ENCODE assay signal across 18 cellular contexts in genomic region chr6:106005954-106006353, GRCh38.
"Had no signal": no experiment of that assay in that cellular context is flagged by ENCODE, and none has a peak within 500 bp of the region (broad histone marks: within the 10 kb centered on the region; RNA-seq: fewer than 3 reads in every experiment).

No MANE protein-coding gene starts in this region.

- H3K27ac ChIP-seq: breast epithelium, neutrophil had no signal

- ATAC-seq: activated CD4-positive, CD25-positive, alpha-beta regulatory T cell treated with anti-CD3 and anti-CD28 coated beads, Interleukin-2, amount 50 U/mL, for 24 hours; esophagus mucosa; left cardiac atrium; natural killer cell; sciatic nerve had no signal

- DNase-seq: activated CD4-positive, alpha-beta T cell treated with anti-CD3 and anti-CD28 coated beads, Interleukin-2, amount 50 U/mL, for 1 hour; activated CD8-positive, alpha-beta memory T cell treated with anti-CD3 and anti-CD28 coated beads, Interleukin-2, amount 50 U/mL, for 4 hours; activated effector memory CD4-positive, alpha-beta T cell treated with Interleukin-2 at 50 U/mL for 16 hours; activated naive CD4-positive, alpha-beta T cell treated with anti-CD3 and anti-CD28 coated beads, Interleukin-2, amount 50 U/mL, for 16 hours; activated T-cell treated with anti-CD3 and anti-CD28 coated beads, Interleukin-2, amount 50 U/mL, for 48 hours; cerebellar nuclear complex; effector CD4-positive, alpha-beta T cell; foreskin fibroblast; left cardiac atrium; natural killer cell; stimulated activated CD4-positive, alpha-beta T cell treated with anti-CD3 and anti-CD28 coated beads, Interleukin-4, amount 100 ng/mL, for 1 hour had no signal

- H3K27me3 ChIP-seq: breast epithelium had no signal

- H3K36me3 ChIP-seq: breast epithelium, neutrophil had no signal

- H3K9me3 ChIP-seq: breast epithelium, neutrophil had no signal

- H3K4me1 ChIP-seq: breast epithelium had no signal

- H3K4me3 ChIP-seq: breast epithelium, hepatocyte, smooth muscle cell had no signal
